In the genomic region with DNA sequence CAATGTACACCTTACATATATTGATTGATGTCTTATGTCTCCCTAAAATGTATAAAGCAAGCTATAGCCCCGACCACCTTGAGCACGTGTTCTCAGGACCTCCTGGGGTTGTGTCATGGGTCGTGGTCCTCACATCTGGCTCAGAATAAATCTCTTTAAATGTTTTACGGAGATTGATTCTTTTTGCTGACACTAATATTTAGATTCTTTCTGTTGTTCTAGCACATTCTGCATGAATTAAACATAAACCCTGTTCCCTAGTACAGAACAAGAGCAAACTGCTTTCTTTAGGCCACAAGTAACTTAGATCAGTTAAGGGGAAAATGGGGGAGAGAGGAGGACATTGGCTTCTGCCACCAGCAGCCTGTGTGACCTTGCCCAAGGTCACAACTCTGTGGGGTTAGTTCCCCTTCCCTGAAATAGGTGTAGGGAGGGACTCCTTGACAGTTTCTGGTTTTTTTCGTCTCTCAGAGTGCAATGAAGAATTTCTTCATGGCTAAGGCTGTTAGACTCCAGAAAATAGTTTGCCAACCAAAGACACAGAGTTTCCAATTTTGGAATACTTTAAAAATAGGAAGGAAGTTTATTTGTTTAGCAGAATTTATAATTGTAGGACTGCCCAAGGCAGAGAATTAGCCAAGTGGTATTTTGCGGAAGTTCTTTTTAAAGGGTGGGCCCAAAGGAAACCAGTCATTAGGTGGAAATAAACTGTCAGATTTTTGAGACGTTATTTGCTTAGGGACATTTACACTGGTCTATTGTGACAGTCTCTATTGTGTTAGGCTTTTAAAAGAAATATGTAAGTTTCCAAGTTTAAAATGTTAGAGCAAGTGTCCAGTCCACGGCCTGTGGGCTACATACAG, we compare ENCODE assay signal across 12 cellular contexts. TPM values are rescaled to one million over a fixed set of nuclear protein-coding genes. Genes with fewer than 3 reads are reported as not detected.
DNase-seq lines count a peak whose midpoint lies in the region; ATAC-seq lines count a peak whose summit lies in the region.
"Had no signal": no experiment of that assay in that cellular context is flagged by ENCODE, and none has a peak within 500 bp of the region (broad histone marks: within the 10 kb centered on the region; RNA-seq: fewer than 3 reads in every experiment).

No MANE protein-coding gene starts in this region.

- H3K4me1 ChIP-seq in effector memory CD4-positive, alpha-beta T cell (ENCODE audit: control insufficient read depth, insufficient read depth, low read length, poor library complexity, severe bottlenecking), result no peaks in the 10 kb centered on the region

- intact Hi-C loops in left ventricle myocardium superior (cut with micrococcal nuclease), result no loop called here
- intact Hi-C loops in sciatic nerve (cut with DNase I), result no loop called here

- no peaks in the 10 kb centered on the region for H3K27me3 ChIP-seq in effector memory CD4-positive, alpha-beta T cell (replicated peaks; ENCODE audit: control insufficient read depth, insufficient read depth, low read length, poor library complexity, severe bottlenecking)

- no peak overlapping the region for H3K4me3 ChIP-seq in effector memory CD4-positive, alpha-beta T cell (ENCODE audit: insufficient read depth, low read depth, low read length, poor library complexity, severe bottlenecking)

- no peak overlapping the region for H3K27ac ChIP-seq in effector memory CD4-positive, alpha-beta T cell (ENCODE audit: insufficient read depth, low read length, poor library complexity, severe bottlenecking)

- ATAC-seq in GM19043 (IDR thresholded peaks at IDR 0.05; ENCODE audit: low read depth, unreplicated experiment) (peak; percentile 46), left ventricle myocardium superior (peak; percentile 56), sciatic nerve (peak; percentile 56)

- peak; percentile 70 for DNase-seq in SIG-M5 (lab: John Stamatoyannopoulos, UW)
- DNase-seq in left ventricle myocardium superior, result no peak
- DNase-seq in sciatic nerve (ENCODE audit: low spot score), result no peak
- DNase-seq in NCI-H187 (lab: John Stamatoyannopoulos, UW), result no peak
- no peak for DNase-seq in NK-92 treated with Interleukin-12 subunit alpha and Interleukin-12 subunit beta, amount 100 ng/mL, for 24 hours (lab: John Stamatoyannopoulos, UW)
- no peak for DNase-seq in 8988T
- no peak for DNase-seq in effector memory CD4-positive, alpha-beta T cell
- DNase-seq: COR-L47, cortex of kidney, immature natural killer cell, MM.1S had no signal

- no peaks in the 10 kb centered on the region for H3K9me3 ChIP-seq in effector memory CD4-positive, alpha-beta T cell (ENCODE audit: control insufficient read depth, low read length)

- no peaks in the 10 kb centered on the region for H3K36me3 ChIP-seq in effector memory CD4-positive, alpha-beta T cell (ENCODE audit: control insufficient read depth, insufficient read depth, low read length)

RNA-seq across cellular contexts. Expression of a gene that starts 29.4 kb away (rescaled TPM):
- total RNA-seq in left ventricle myocardium superior (1.0 TPM), sciatic nerve (1.1 TPM)
